ENCODE assay signal across 9 cellular contexts in the genomic region with DNA sequence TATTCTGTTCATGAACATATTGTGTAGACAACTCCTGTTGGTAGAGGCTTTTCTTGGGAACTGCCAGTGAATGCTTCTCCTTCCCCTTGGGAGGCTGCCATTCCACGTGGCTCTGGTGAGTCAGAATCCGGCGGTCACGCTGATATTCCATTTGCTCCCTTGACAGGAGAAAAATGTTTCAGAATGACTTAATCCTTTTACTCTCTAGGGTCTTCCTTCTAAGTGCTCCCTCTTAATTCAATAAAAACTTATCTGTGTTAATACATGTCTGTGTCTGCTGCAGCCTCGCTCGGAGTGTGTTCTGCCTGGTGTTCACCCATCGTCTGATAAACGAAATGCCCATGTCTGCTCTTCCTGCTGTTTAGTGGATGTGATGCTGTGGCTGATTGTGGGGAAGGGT.
A peak's percentile ranks its signal among the peaks of the same experiment; 100 is the strongest.
DNase-seq lines count a peak whose midpoint lies in the region; ATAC-seq and TF ChIP-seq lines count a peak whose summit lies in the region.
"Had no signal": no experiment of that assay in that cellular context is flagged by ENCODE, and none has a peak within 500 bp of the region (broad histone marks: within the 10 kb centered on the region; RNA-seq: fewer than 3 reads in every experiment).

No MANE protein-coding gene starts in this region.

- H3K27ac ChIP-seq in gastroesophageal sphincter = peak overlapping the region in 3 of 4 donors; percentile 46 to 69 (median 67)

- DNase-seq in Ammon's horn (ENCODE audit: low spot score) (peak; percentile 60), SK-MEL-5 (ENCODE audit: low read depth, low spot score) (peak; percentile 73), pons (ENCODE audit: low spot score) (peak; percentile 60)
- no peak for DNase-seq in activated effector memory CD4-positive, alpha-beta T cell treated with anti-CD3 and anti-CD28 coated beads, Interleukin-2, amount 50 U/mL, for 16 hours
- DNase-seq: midbrain had no signal

- H3K27me3 ChIP-seq in gastroesophageal sphincter = no peaks in the 10 kb centered on the region

- TF ChIP-seq CTCF in gastroesophageal sphincter (IDR thresholded peaks at IDR 0.05) = no peak

- peaks cover 0 to 21% (median 0%) of the 10 kb centered on the region in 3 donors for H3K4me1 ChIP-seq in gastroesophageal sphincter

- no peaks in the 10 kb centered on the region for H3K36me3 ChIP-seq in gastroesophageal sphincter

- ATAC-seq in gastroesophageal sphincter = peak; percentile 88
- no peak for ATAC-seq in GM18858 (IDR thresholded peaks at IDR 0.05; ENCODE audit: unreplicated experiment)
- no peak for ATAC-seq in HG03565 (IDR thresholded peaks at IDR 0.05; ENCODE audit: unreplicated experiment)
- no peak for ATAC-seq in HG02970 (IDR thresholded peaks at IDR 0.05; ENCODE audit: low FRiP score, unreplicated experiment)

- in situ Hi-C loops in SK-MEL-5 (cut with HindIII; ENCODE audit: low pct_unique_long_range_greater_than_20kb, low sequenced_read_pairs) = no loop called here

- 5 to 17% methylated on average over 8 of the region's 8 CpGs for WGBS in gastroesophageal sphincter (ENCODE audit: low coverage in 1 of 2), 2 donors

- H3K4me3 ChIP-seq in gastroesophageal sphincter = peak overlapping the region; percentile 11 to 16

- no peak for TF ChIP-seq POLR2A in gastroesophageal sphincter (IDR thresholded peaks at IDR 0.05)

- TF ChIP-seq EP300 in gastroesophageal sphincter (IDR thresholded peaks at IDR 0.05) = no peak

- no peaks in the 10 kb centered on the region for H3K9me3 ChIP-seq in gastroesophageal sphincter
